Comparison of ENCODE assay signal across 8 cellular contexts in genomic region chr7:5423272-5423843, GRCh38. TPM values are rescaled to one million over a fixed set of nuclear protein-coding genes. Genes with fewer than 3 reads are reported as not detected.
DNase-seq lines count a peak whose midpoint lies in the region; ATAC-seq, FAIRE-seq and TF ChIP-seq lines count a peak whose summit lies in the region.

A gene with protein sequence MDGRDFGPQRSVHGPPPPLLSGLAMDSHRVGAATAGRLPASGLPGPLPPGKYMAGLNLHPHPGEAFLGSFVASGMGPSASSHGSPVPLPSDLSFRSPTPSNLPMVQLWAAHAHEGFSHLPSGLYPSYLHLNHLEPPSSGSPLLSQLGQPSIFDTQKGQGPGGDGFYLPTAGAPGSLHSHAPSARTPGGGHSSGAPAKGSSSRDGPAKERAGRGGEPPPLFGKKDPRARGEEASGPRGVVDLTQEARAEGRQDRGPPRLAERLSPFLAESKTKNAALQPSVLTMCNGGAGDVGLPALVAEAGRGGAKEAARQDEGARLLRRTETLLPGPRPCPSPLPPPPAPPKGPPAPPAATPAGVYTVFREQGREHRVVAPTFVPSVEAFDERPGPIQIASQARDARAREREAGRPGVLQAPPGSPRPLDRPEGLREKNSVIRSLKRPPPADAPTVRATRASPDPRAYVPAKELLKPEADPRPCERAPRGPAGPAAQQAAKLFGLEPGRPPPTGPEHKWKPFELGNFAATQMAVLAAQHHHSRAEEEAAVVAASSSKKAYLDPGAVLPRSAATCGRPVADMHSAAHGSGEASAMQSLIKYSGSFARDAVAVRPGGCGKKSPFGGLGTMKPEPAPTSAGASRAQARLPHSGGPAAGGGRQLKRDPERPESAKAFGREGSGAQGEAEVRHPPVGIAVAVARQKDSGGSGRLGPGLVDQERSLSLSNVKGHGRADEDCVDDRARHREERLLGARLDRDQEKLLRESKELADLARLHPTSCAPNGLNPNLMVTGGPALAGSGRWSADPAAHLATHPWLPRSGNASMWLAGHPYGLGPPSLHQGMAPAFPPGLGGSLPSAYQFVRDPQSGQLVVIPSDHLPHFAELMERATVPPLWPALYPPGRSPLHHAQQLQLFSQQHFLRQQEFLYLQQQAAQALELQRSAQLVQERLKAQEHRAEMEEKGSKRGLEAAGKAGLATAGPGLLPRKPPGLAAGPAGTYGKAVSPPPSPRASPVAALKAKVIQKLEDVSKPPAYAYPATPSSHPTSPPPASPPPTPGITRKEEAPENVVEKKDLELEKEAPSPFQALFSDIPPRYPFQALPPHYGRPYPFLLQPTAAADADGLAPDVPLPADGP (N-terminal part only) (minus strand): TSS chr7:5423834. CDS start chr7:5421246, 2,588 bp downstream.

- no peaks in the 10 kb centered on the region for H4K20me1 ChIP-seq in SU-DHL-6 (ENCODE audit: low read depth, low read length)
- peaks cover 2 to 11% of the 10 kb centered on the region in 2 experiments for H4K20me1 ChIP-seq in H1 (replicated peaks in 1 of 2; ENCODE audit: control insufficient read depth in 1 of 2, insufficient read depth in 2 of 2, low read length in 2 of 2)

- no peak; a peak in 1 of 3 replicates for TF ChIP-seq POLR2A in H1 (IDR thresholded peaks at IDR 0.05; ENCODE audit: control extremely low read depth in 1 of 2, low read depth in 2 of 2, low read length in 2 of 2)

- H3K27ac ChIP-seq in SU-DHL-6 (ENCODE audit: low read depth, low read length) = no peak within 1 kb of the TSS
- H3K27ac ChIP-seq in H1 (ENCODE audit: low read depth, low read length) = no peak within 1 kb of the TSS
- peak within 1 kb of the TSS; percentile 98 to 99 for H3K27ac ChIP-seq in mucosa of rectum (ENCODE audit: low read depth in 2 of 2, low read length in 2 of 2)

- H2AK5ac ChIP-seq in H1 (ENCODE audit: low read depth, low read length) = no peak within 1 kb of the TSS

- H3F3A ChIP-seq in SU-DHL-6 (ENCODE audit: insufficient read depth) = 0 out of 2 replicates have a peak, but pooled peaks cover 12% of the 10 kb centered on the region

- peak; percentile 93 for DNase-seq in DMS79 treated with DMSO at 0.1 percent for 48 hours (lab: John Stamatoyannopoulos, UW)
- DNase-seq in DMS79 (lab: John Stamatoyannopoulos, UW) = no peak
- peak in 1 of 2 experiments; percentile 77 for DNase-seq in H1 (ENCODE audit: low read depth in 1 of 2, low spot score in 2 of 2)
- DNase-seq in ureter (ENCODE audit: low spot score) = peak; percentile 67

- no peak for FAIRE-seq in H1 (lab: Jason Lieb, UNC)

- no peak within 1 kb of the TSS for H4K5ac ChIP-seq in H1 (ENCODE audit: insufficient read length, low read depth, low read length)

- H3K4me3 ChIP-seq in SU-DHL-6 (ENCODE audit: insufficient read depth, low read length, poor library complexity, severe bottlenecking) (peak within 1 kb of the TSS; percentile 74), H1 (ENCODE audit: extremely low read depth in 1 of 4, insufficient read depth in 2 of 4, low read depth in 3 of 4, low read length in 4 of 4) (peak within 1 kb of the TSS; percentile 57 to 78 (median 68)), mucosa of rectum (ENCODE audit: low read length in 2 of 2) (peak within 1 kb of the TSS; percentile 88 to 99)

- no peak within 1 kb of the TSS for H3K23ac ChIP-seq in H1 (ENCODE audit: insufficient read length)

- TF ChIP-seq RAD21 in H1 (IDR thresholded peaks at IDR 0.05 in 1 of 2, conservative IDR thresholded peaks at IDR 0.05 in 1 of 2; ENCODE audit: low read depth in 2 of 2, low read length in 2 of 2) = no peak

- H3K79me2 ChIP-seq in SU-DHL-6 (ENCODE audit: insufficient read depth, low read length) (no peaks in the 10 kb centered on the region), H1 (ENCODE audit: control insufficient read depth in 1 of 2, insufficient read depth in 2 of 2, low read length in 2 of 2) (no peaks in the 10 kb centered on the region)

- H3K9ac ChIP-seq in SU-DHL-6 (ENCODE audit: low read length) (peak within 1 kb of the TSS; percentile 60), H1 (replicated peaks in 1 of 4; ENCODE audit: extremely low read depth in 1 of 4, low read depth in 3 of 4, low read length in 3 of 4) (peak within 1 kb of the TSS in 1 of 4 experiments; percentile 42; a peak in 5 of 7 replicates), mucosa of rectum (ENCODE audit: low read depth in 1 of 2, low read length in 2 of 2) (peak within 1 kb of the TSS; percentile 94 to 97)

- no peak within 1 kb of the TSS for H2BK20ac ChIP-seq in H1 (ENCODE audit: low read length)

- peak within 1 kb of the TSS; percentile 88; the same call in 1 of the 2 replicates for H4K8ac ChIP-seq in H1 (ENCODE audit: extremely low read depth, insufficient read depth, low read length)

- no peaks in the 10 kb centered on the region for H3K79me1 ChIP-seq in H1 (ENCODE audit: low read depth, low read length)

- H2BK12ac ChIP-seq in H1 (ENCODE audit: low read depth, low read length) = peak within 1 kb of the TSS; percentile 80; the same call in 1 of the 2 replicates

- H2BK5ac ChIP-seq in H1 (ENCODE audit: low read depth, low read length) = no peak within 1 kb of the TSS; the same call in 1 of the 2 replicates

- peak within 1 kb of the TSS; percentile 71 for H3K18ac ChIP-seq in H1 (ENCODE audit: extremely low read depth, low read length)

- no peak for ATAC-seq in HG03097 (IDR thresholded peaks at IDR 0.05; ENCODE audit: low FRiP score, unreplicated experiment)
- no peak for ATAC-seq in HG03342 (IDR thresholded peaks at IDR 0.05; ENCODE audit: unreplicated experiment)

- CTCF ChIA-PET in H1 (lab: Charles Lee; ENCODE audit: partially characterized antibody) = interaction anchor here (1.0 to 3.7 kb wide), 6 partner anchors 15 to 183 kb away, joined by 3 to 16 read pairs (median 4); no protein-coding TSS in a partner anchor

- H3K36me3 ChIP-seq in SU-DHL-6 (ENCODE audit: low read length) (no peaks in the 10 kb centered on the region), H1 (ENCODE audit: control insufficient read depth in 2 of 4, insufficient read depth in 4 of 4, low read length in 3 of 4) (peaks cover 0 to 16% (median 0%) of the 10 kb centered on the region in 4 experiments; a peak in 1 of 8 replicates), mucosa of rectum (ENCODE audit: control insufficient read depth in 2 of 2, insufficient read depth in 2 of 2, low read length in 2 of 2) (no peaks in the 10 kb centered on the region)

- H2BK120ac ChIP-seq in H1 (replicated peaks; ENCODE audit: low read depth, low read length) = no peak within 1 kb of the TSS

- no peak within 1 kb of the TSS for H3K4ac ChIP-seq in H1 (replicated peaks; ENCODE audit: insufficient read length, low read depth, low read length)

- 0% methylated on average over 11 of the region's 61 CpGs; no CpG with 5 or more reads in 1 of the 2 experiments for WGBS in H1 (ENCODE audit: extremely low coverage in 1 of 2, insufficient coverage in 1 of 2, insufficient read length in 1 of 2, insufficient replicate concordance in 2 of 2, low coverage in 1 of 2, low lambda C conversion rate in 2 of 2, missing lambda C conversion rate in 1 of 2), 2 experiments

- H3K4me1 ChIP-seq in H1 (replicated peaks in 1 of 4; ENCODE audit: control insufficient read depth in 3 of 4, insufficient read depth in 4 of 4, low read length in 3 of 4) (peaks cover 1 to 47% (median 21%) of the 10 kb centered on the region in 4 experiments), mucosa of rectum (ENCODE audit: control insufficient read depth in 2 of 2, insufficient read depth in 2 of 2, low read length in 2 of 2) (peaks cover 10 to 19% of the 10 kb centered on the region in 2 donors)

- H3K9me2 ChIP-seq in SU-DHL-6 (replicated peaks; ENCODE audit: insufficient read depth, low read length) = no peaks in the 10 kb centered on the region

- H3K23me2 ChIP-seq in H1 (ENCODE audit: low read depth, low read length) = peaks cover 48% of the 10 kb centered on the region

- no peak within 1 kb of the TSS for H3K14ac ChIP-seq in H1 (ENCODE audit: insufficient read length)

- POLR2A ChIA-PET in H1 (lab: Charles Lee; ENCODE audit: partially characterized antibody) = interaction anchor here (0.7 to 3.1 kb wide), 8 partner anchors 8 to 72 kb away, joined by 3 to 28 read pairs (median 4); no protein-coding TSS in a partner anchor

- peak within 1 kb of the TSS; percentile 87 for H2AFZ ChIP-seq in SU-DHL-6 (ENCODE audit: low read depth, low read length, severe bottlenecking)
- no peak within 1 kb of the TSS for H2AFZ ChIP-seq in H1 (ENCODE audit: low read length)

- H3K9me3 ChIP-seq in SU-DHL-6 (ENCODE audit: insufficient read depth, low read length) = no peaks in the 10 kb centered on the region
- H3K9me3 ChIP-seq in H1 (ENCODE audit: insufficient read depth in 2 of 2, low read depth in 1 of 2, low read length in 1 of 2) = no peaks in the 10 kb centered on the region
- H3K9me3 ChIP-seq in mucosa of rectum (ENCODE audit: control insufficient read depth in 2 of 2, low read length in 2 of 2) = no peaks in the 10 kb centered on the region

- H3K27me3 ChIP-seq in SU-DHL-6 (ENCODE audit: low read length) = 0 out of 2 replicates have a peak, but pooled peaks cover 3% of the 10 kb centered on the region
- H3K27me3 ChIP-seq in H1 (replicated peaks in 1 of 4; ENCODE audit: control insufficient read depth in 3 of 4, extremely low read depth in 1 of 4, insufficient read depth in 3 of 4, low read length in 3 of 4) = peaks cover 29 to 77% (median 65%) of the 10 kb centered on the region in 4 experiments
- no peaks in the 10 kb centered on the region for H3K27me3 ChIP-seq in mucosa of rectum (ENCODE audit: control insufficient read depth in 2 of 2, insufficient read depth in 2 of 2, low read length in 2 of 2)

- H3K4me2 ChIP-seq in SU-DHL-6 (ENCODE audit: low read depth, low read length, poor library complexity, severe bottlenecking) (peak within 1 kb of the TSS; percentile 97), H1 (ENCODE audit: insufficient read depth in 1 of 2, low read depth in 2 of 2, low read length in 2 of 2) (peak within 1 kb of the TSS; percentile 93 to 99)

- peak within 1 kb of the TSS; percentile 16 for H3K56ac ChIP-seq in H1 (replicated peaks; ENCODE audit: insufficient read length, low read depth, low read length)

- H4K91ac ChIP-seq in H1 (replicated peaks; ENCODE audit: insufficient read length, low read length) = peak within 1 kb of the TSS; percentile 13

- TF ChIP-seq EP300 in H1 (IDR thresholded peaks at IDR 0.05; ENCODE audit: borderline replicate concordance in 1 of 2, low read depth in 2 of 2, low read length in 2 of 2) = no peak

- TF ChIP-seq CTCF in SU-DHL-6 (IDR thresholded peaks at IDR 0.05; ENCODE audit: insufficient read depth, low read length, poor library complexity, severe bottlenecking) (no peak), H1 (IDR thresholded peaks at IDR 0.05; ENCODE audit: control extremely low read depth in 1 of 3, insufficient read depth in 1 of 3, low read depth in 1 of 3, low read length in 3 of 3) (no peak)

- H2BK15ac ChIP-seq in H1 (ENCODE audit: low read length) = no peak within 1 kb of the TSS

RNA-seq across cellular contexts. Expression of the gene that starts here (rescaled TPM):
- total RNA-seq in H1 (2021; fragmentation: NEBNext Ultra II Directional; extraction: Animal tissue kit (Norgen Biotek cat#: 25700)) = 8.6 and 9.9 TPM in 2 replicates
- polyA plus RNA-seq in H1 (2011; rRNA removed) = 1.7 and 3.2 TPM in 2 replicates
- polyA plus RNA-seq in H1 (2011; cell fraction: cytosol; rRNA removed) = 2.3 TPM
- 6.3 TPM for polyA plus RNA-seq in H1 (2011; cell fraction: nucleus; rRNA removed)
- 6.6 to 8.1 TPM (median 7.1 TPM) in 4 replicates for polyA plus RNA-seq in H1 (2012, experiment 1 of 2)
- polyA plus RNA-seq in H1 (2012, experiment 2 of 2) = 6.2 TPM
- polyA plus RNA-seq in H1 (2013, experiment 1 of 2) = 7.2 TPM
- 6.0 TPM for polyA plus RNA-seq in H1 (2013, experiment 2 of 2)
- 2.0 and 2.7 TPM in 2 replicates for polyA minus RNA-seq in H1 (2011; rRNA and poly(A)+ RNA removed)
- 9.5 TPM for polyA minus RNA-seq in H1 (2011; cell fraction: cytosol; rRNA and poly(A)+ RNA removed)
- polyA minus RNA-seq in H1 (2011; cell fraction: nucleus; rRNA and poly(A)+ RNA removed) = 2.5 TPM
- 118 TPM for total RNA-seq in ureter

Comparison
In these comparisons a context has a peak if more than half of its experiments do, and no peak if none do; other contexts are left out.
1. RNA of the gene that starts here (total RNA-seq): 118 TPM in ureter (single experiment); 8.6 to 9.9 TPM in H1; every median in the first group is over 10 times any median in the second.
2. H3K27ac ChIP-seq: peak in mucosa of rectum (2 of 2); none in SU-DHL-6 (single experiment) and H1 (single experiment).
3. Peak in every context shown above with its lines, with median percentiles within 50 percentile points of each other: H3K4me3 ChIP-seq.